In the genomic region with DNA sequence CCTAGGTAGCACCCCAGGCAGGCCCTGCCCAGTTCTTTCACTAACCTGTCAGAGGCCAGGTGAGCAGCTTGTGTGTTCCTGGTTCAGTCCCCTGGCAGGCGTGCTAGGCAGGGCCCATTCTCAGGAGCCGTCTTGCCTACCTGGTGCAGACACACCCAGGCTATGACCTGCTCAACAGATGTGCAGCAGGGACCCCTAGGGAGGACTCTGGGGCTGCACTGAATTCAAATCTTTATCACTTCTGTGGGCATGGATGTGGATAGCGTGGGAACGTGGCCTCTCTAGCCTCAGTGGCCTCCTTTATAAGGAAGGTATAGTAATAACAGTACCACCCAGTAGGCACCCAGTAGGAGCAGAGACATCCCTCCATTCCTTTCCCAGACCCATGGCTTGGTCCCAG, we compare ENCODE assay signal across 14 cellular contexts. TPM values are rescaled to one million over a fixed set of nuclear protein-coding genes. Genes with fewer than 3 reads are reported as not detected.
DNase-seq lines count a peak whose midpoint lies in the region; ATAC-seq and TF ChIP-seq lines count a peak whose summit lies in the region.
"Had no signal": no experiment of that assay in that cellular context is flagged by ENCODE, and none has a peak within 500 bp of the region (broad histone marks: within the 10 kb centered on the region; RNA-seq: fewer than 3 reads in every experiment).

No MANE protein-coding gene starts in this region.

- TF ChIP-seq CTCF in Calu3 (IDR thresholded peaks at IDR 0.05; ENCODE audit: unreplicated experiment) (no peak), omental fat pad (IDR thresholded peaks at IDR 0.05) (no peak), H9 (conservative IDR thresholded peaks at IDR 0.05) (no peak)

- no CpG with 5 or more reads among the region's 4 CpGs for WGBS in H9 (ENCODE audit: extremely low coverage, insufficient read length, low lambda C conversion rate)

- no peak overlapping the region for H3K4me3 ChIP-seq in Karpas-422 (ENCODE audit: low read length)
- H3K4me3 ChIP-seq: colonic mucosa, lower lobe of right lung had no signal

- no peak overlapping the region for H3K4ac ChIP-seq in H9 (ENCODE audit: low read depth, low read length)

- peak; percentile 2 for ATAC-seq in HG02623 (IDR thresholded peaks at IDR 0.05; ENCODE audit: unreplicated experiment)
- peak; percentile 30 for ATAC-seq in esophagus mucosa
- ATAC-seq in omental fat pad (ENCODE audit: low FRiP score), result no peak

- H2BK20ac ChIP-seq in H9 (ENCODE audit: low read depth, low read length, poor library complexity, severe bottlenecking), result no peak overlapping the region

- no peak overlapping the region for H2BK5ac ChIP-seq in H9 (ENCODE audit: insufficient read length, low read length)

- H3K4me1 Mint-ChIP-seq in Calu3 (ENCODE audit: low read depth, unreplicated experiment) (peaks cover 8% of the 10 kb centered on the region), H9 (peaks cover 17 to 21% of the 10 kb centered on the region in 2 experiments)

- no peaks in the 10 kb centered on the region for H3K79me2 ChIP-seq in Karpas-422 (ENCODE audit: low read length)
- H3K79me2 ChIP-seq in H9 (ENCODE audit: insufficient read depth, low read length), result no peaks in the 10 kb centered on the region

- H3K4me1 ChIP-seq in Karpas-422 (ENCODE audit: low read length) (peaks cover 25% of the 10 kb centered on the region), H9 (ENCODE audit: insufficient read depth, low read length) (no peaks in the 10 kb centered on the region)
- H3K4me1 ChIP-seq: colonic mucosa, lower lobe of right lung had no signal

- no peak overlapping the region for H3K23ac ChIP-seq in H9 (ENCODE audit: insufficient read length, low read depth, low read length)

- H4K5ac ChIP-seq in H9 (ENCODE audit: insufficient read length, low read depth, low read length), result no peak overlapping the region

- H3K9me3 Mint-ChIP-seq in Calu3 (ENCODE audit: low read depth, unreplicated experiment) (no peaks in the 10 kb centered on the region), H9 (no peaks in the 10 kb centered on the region; a peak in 1 of 5 replicates)
- H3K9me3 Mint-ChIP-seq: activated naive CD4-positive, alpha-beta T cell treated with anti-CD3 and anti-CD28 coated beads, Interleukin-2, amount 50 U/mL, for 72 hours; CD8-positive, alpha-beta T cell had no signal

- H3T11ph ChIP-seq in H9 (ENCODE audit: low read length), result no peak overlapping the region

- H3K27me3 ChIP-seq in Karpas-422 (ENCODE audit: low read length) (no peaks in the 10 kb centered on the region), H9 (ENCODE audit: insufficient read depth, low read length) (no peaks in the 10 kb centered on the region)
- H3K27me3 ChIP-seq: colonic mucosa had no signal

- no peak overlapping the region for H4K8ac ChIP-seq in H9 (replicated peaks; ENCODE audit: insufficient read length, low read depth, low read length)

- no peak for DNase-seq in Calu3
- DNase-seq in Karpas-422, result peak; percentile 58
- DNase-seq in omental fat pad (ENCODE audit: low spot score), result no peak
- DNase-seq in NCI-H2081 treated with DMSO at 0.1 percent for 48 hours (lab: John Stamatoyannopoulos, UW), result no peak
- DNase-seq in H9, result no peak
- DNase-seq in effector CD4-positive, alpha-beta T cell, result no peak

- no peak overlapping the region for H3K27ac ChIP-seq in Karpas-422 (ENCODE audit: low read length)
- no peak overlapping the region for H3K27ac ChIP-seq in H9 (ENCODE audit: insufficient read length, low read depth, low read length)
- H3K27ac ChIP-seq: colonic mucosa, lower lobe of right lung had no signal

- no peak overlapping the region for H2BK12ac ChIP-seq in H9 (ENCODE audit: insufficient read length, low read depth, low read length)

- H3K9ac ChIP-seq in Karpas-422 (ENCODE audit: low read length) (no peak overlapping the region), H9 (ENCODE audit: extremely low read depth, insufficient read length, low read length) (no peak overlapping the region)

- peaks cover 7% of the 10 kb centered on the region for H3K27me3 Mint-ChIP-seq in Calu3 (ENCODE audit: unreplicated experiment)
- H3K27me3 Mint-ChIP-seq in H9 (ENCODE audit: low read depth), result no peaks in the 10 kb centered on the region

- no peak overlapping the region for H3K56ac ChIP-seq in H9 (ENCODE audit: insufficient read length, low read depth, low read length)

- H3K36me3 Mint-ChIP-seq in Calu3 (ENCODE audit: insufficient read depth, unreplicated experiment) (peaks cover 13% of the 10 kb centered on the region), H9 (ENCODE audit: insufficient read depth in 1 of 3, low read depth in 3 of 3) (peaks cover 6 to 18% (median 14%) of the 10 kb centered on the region in 3 experiments; a peak in 5 of 7 replicates)
- H3K36me3 Mint-ChIP-seq: activated naive CD4-positive, alpha-beta T cell treated with anti-CD3 and anti-CD28 coated beads, Interleukin-2, amount 50 U/mL, for 72 hours had no signal

- no peak overlapping the region for H2AK5ac ChIP-seq in H9 (ENCODE audit: insufficient read length, low read length)

- no peak overlapping the region for H2BK15ac ChIP-seq in H9 (ENCODE audit: low read depth, low read length)

- H4K20me1 ChIP-seq in Karpas-422 (ENCODE audit: insufficient read depth, low read depth, low read length), result no peaks in the 10 kb centered on the region
- no peaks in the 10 kb centered on the region for H4K20me1 ChIP-seq in H9 (ENCODE audit: control insufficient read depth, insufficient read depth, insufficient read length)

- no peaks in the 10 kb centered on the region for H3K79me1 ChIP-seq in H9 (ENCODE audit: insufficient read depth, low read depth, low read length, poor library complexity, severe bottlenecking)

- peaks cover 9% of the 10 kb centered on the region; the same call in 1 of the 2 replicates for H3K36me3 ChIP-seq in Karpas-422 (ENCODE audit: insufficient read depth, low read length)
- H3K36me3 ChIP-seq: colonic mucosa had no signal

- H3K9me3 ChIP-seq in Karpas-422 (ENCODE audit: low read length) (no peaks in the 10 kb centered on the region), H9 (ENCODE audit: control insufficient read depth, low read depth, low read length) (no peaks in the 10 kb centered on the region)
- H3K9me3 ChIP-seq: colonic mucosa, lower lobe of right lung had no signal

- no TSS peak for BruUV-seq in Calu3 (replicated peaks; lab: Mats Ljungman, UMichigan)

- CTCF ChIA-PET in Calu3 (lab: Charles Lee), result interaction anchor here (0.6 to 1.4 kb wide), 3 partner anchors 185 to 519 kb away, joined by 3 to 12 read pairs (median 3); no protein-coding TSS in a partner anchor

- H4K91ac ChIP-seq in H9 (ENCODE audit: insufficient read length, low read depth, low read length), result no peak overlapping the region

- H3K14ac ChIP-seq in H9 (ENCODE audit: insufficient read depth, low read length), result no peak overlapping the region

- H3K9me2 ChIP-seq in Karpas-422 (replicated peaks; ENCODE audit: insufficient read depth, low read length), result no peaks in the 10 kb centered on the region

- H2BK120ac ChIP-seq in H9 (ENCODE audit: low read depth, low read length, poor library complexity, severe bottlenecking), result no peak overlapping the region

- H3K23me2 ChIP-seq in H9 (ENCODE audit: insufficient read length, low read depth, low read length, poor library complexity, severe bottlenecking), result no peaks in the 10 kb centered on the region

- no peak overlapping the region for H3K18ac ChIP-seq in H9 (ENCODE audit: insufficient read length, low read depth, low read length)

- H3K4me3 Mint-ChIP-seq in Calu3 (ENCODE audit: low read depth, unreplicated experiment) (no peak overlapping the region), H9 (no peak overlapping the region)
- H3K4me3 Mint-ChIP-seq: CD8-positive, alpha-beta T cell had no signal

- H3K27ac Mint-ChIP-seq in Calu3 (ENCODE audit: unreplicated experiment) (peak overlapping the region; percentile 37), H9 (no peak overlapping the region)
- H3K27ac Mint-ChIP-seq: CD8-positive, alpha-beta T cell had no signal

- peak overlapping the region; percentile 30; the same call in 1 of the 2 replicates for H2AFZ ChIP-seq in Karpas-422 (ENCODE audit: low read length)
- no peak overlapping the region for H2AFZ ChIP-seq in H9 (ENCODE audit: low read length)

- no peak overlapping the region for H3K4me2 ChIP-seq in Karpas-422 (ENCODE audit: low read depth, low read length, poor library complexity, severe bottlenecking)
- H3K4me2 ChIP-seq in H9 (ENCODE audit: insufficient read depth, insufficient read length, low read length), result no peak overlapping the region

- intact Hi-C loops in Calu3 (cut with micrococcal nuclease; ENCODE audit: unreplicated experiment), result loop anchor here (1.0 to 10.0 kb wide), 4 partner anchors 182 to 651 kb away; a partner anchor contains a TSS

RNA-seq across cellular contexts. Expression of a gene that starts 48.4 kb away (rescaled TPM):
- total RNA-seq in Calu3 (2022) (112 and 113 TPM in 2 replicates), esophagus mucosa (30.8 TPM), omental fat pad (100 to 1,000 TPM in 1 of 4 donors, 10 to 100 TPM in 3; 46.3 to 107 (median 78.3) TPM), H9 (2021) (55.9 TPM in 2 replicates)
- 55.0 and 74.4 TPM in 2 replicates for total RNA-seq in Karpas-422 (2014; rRNA removed; shearing (Covaris generic); ENCODE audit: low replicate concordance)

RNA-seq across cellular contexts. Expression of a gene that starts 55.8 kb away (rescaled TPM):
- total RNA-seq in Calu3 (2022), result 0.17 and 0.31 TPM in 2 replicates
- total RNA-seq in Karpas-422 (2014; rRNA removed; shearing (Covaris generic); ENCODE audit: low replicate concordance), result 1.5 and 1.7 TPM in 2 replicates
- total RNA-seq in esophagus mucosa, result 0.12 TPM
- total RNA-seq in omental fat pad, result under 1 TPM in 1 of 4 donors, not detected in 3; 0.12 TPM
- total RNA-seq in H9 (2021), result 1.1 and 1.2 TPM in 2 replicates
- total RNA-seq: MCF 10A, RPMI7951 had no signal
